Comparison of ENCODE assay signal across 18 cellular contexts in genomic region chr3:150324261-150324660, GRCh38.
DNase-seq lines count a peak whose midpoint lies in the region; ATAC-seq, FAIRE-seq and TF ChIP-seq lines count a peak whose summit lies in the region.
"Had no signal": no experiment of that assay in that cellular context is flagged by ENCODE, and none has a peak within 500 bp of the region (broad histone marks: within the 10 kb centered on the region; RNA-seq: fewer than 3 reads in every experiment).

No MANE protein-coding gene starts in this region.

- H3K4ac ChIP-seq in IMR-90 (ENCODE audit: low read depth, low read length) (no peak overlapping the region), H1 (replicated peaks; ENCODE audit: insufficient read length, low read depth, low read length) (no peak overlapping the region)

- H3K27ac ChIP-seq in IMR-90 (ENCODE audit: insufficient read depth, low read length): no peak overlapping the region
- H3K27ac ChIP-seq in H1 (ENCODE audit: low read depth, low read length): no peak overlapping the region
- H3K27ac ChIP-seq in neural progenitor cell: no peak overlapping the region
- peak overlapping the region; percentile 69 for H3K27ac ChIP-seq in smooth muscle cell (ENCODE audit: low read depth)
- H3K27ac ChIP-seq in RWPE1: no peak overlapping the region
- H3K27ac ChIP-seq: BLaER1, HL-60 had no signal

- H2BK15ac ChIP-seq in IMR-90 (ENCODE audit: low read depth, low read length) (peak overlapping the region; percentile 21; the same call in 1 of the 3 replicates), H1 (ENCODE audit: low read length) (no peak overlapping the region)

- no peaks in the 10 kb centered on the region for H3K36me3 Mint-ChIP-seq in neural progenitor cell
- H3K36me3 Mint-ChIP-seq: CD14-positive monocyte; CD8-positive, alpha-beta T cell had no signal

- no peak for TF ChIP-seq RAD21 in IMR-90 (IDR thresholded peaks at IDR 0.05; ENCODE audit: low read length)
- no peak for TF ChIP-seq RAD21 in H1 (IDR thresholded peaks at IDR 0.05 in 1 of 2, conservative IDR thresholded peaks at IDR 0.05 in 1 of 2; ENCODE audit: low read depth in 2 of 2, low read length in 2 of 2)

- no peak overlapping the region for H3K4me3 Mint-ChIP-seq in neural progenitor cell
- H3K4me3 Mint-ChIP-seq: CD14-positive monocyte; CD8-positive, alpha-beta T cell; IgD-negative memory B cell had no signal

- no peak for TF ChIP-seq CTCF in IMR-90 (conservative IDR thresholded peaks at IDR 0.05; ENCODE audit: low read depth, low read length)
- TF ChIP-seq CTCF in H1 (IDR thresholded peaks at IDR 0.05; ENCODE audit: control extremely low read depth in 1 of 3, insufficient read depth in 1 of 3, low read depth in 1 of 3, low read length in 3 of 3): no peak
- no peak for TF ChIP-seq CTCF in neural progenitor cell (IDR thresholded peaks at IDR 0.05)
- no peak for TF ChIP-seq CTCF in smooth muscle cell (IDR thresholded peaks at IDR 0.05; ENCODE audit: borderline replicate concordance, insufficient read depth, poor library complexity, severe bottlenecking)
- no peak for TF ChIP-seq CTCF in RWPE1 (conservative IDR thresholded peaks at IDR 0.05; ENCODE audit: low read depth)

- H3K9me3 Mint-ChIP-seq in neural progenitor cell: peaks cover 2% of the 10 kb centered on the region
- H3K9me3 Mint-ChIP-seq: CD8-positive, alpha-beta T cell had no signal

- H3K56ac ChIP-seq in IMR-90 (ENCODE audit: extremely low read depth, insufficient read depth, low read length) (no peak overlapping the region), H1 (replicated peaks; ENCODE audit: insufficient read length, low read depth, low read length) (no peak overlapping the region)

- DNase-seq in IMR-90: no peak
- DNase-seq in H1 (ENCODE audit: low read depth in 1 of 2, low spot score in 2 of 2): no peak
- DNase-seq in neural progenitor cell (ENCODE audit: low spot score): no peak
- DNase-seq in smooth muscle cell (lab: John Stamatoyannopoulos, UW; ENCODE audit: unreplicated experiment): no peak
- DNase-seq in T-helper 2 cell: no peak
- no peak for DNase-seq in retina
- no peak for DNase-seq in RWPE1 (ENCODE audit: low spot score)
- DNase-seq: 8988T; Calu3; CD8-positive, alpha-beta T cell; GF-D8; HCEC 1CT had no signal

- no peak overlapping the region for H4K8ac ChIP-seq in IMR-90 (ENCODE audit: low read depth in 2 of 2, low read length in 2 of 2)
- H4K8ac ChIP-seq in H1 (ENCODE audit: extremely low read depth, insufficient read depth, low read length): no peak overlapping the region

- H2AK9ac ChIP-seq in IMR-90 (replicated peaks; ENCODE audit: low read depth, low read length, poor library complexity): no peak overlapping the region

- WGBS in IMR-90 (ENCODE audit: extremely low coverage in 2 of 2, insufficient read length in 1 of 2), 2 experiments: 100% methylated on average over 1 of the region's 3 CpGs; no CpG with 5 or more reads in 1 of the 2 experiments
- 98% methylated on average over 3 of the region's 3 CpGs; no CpG with 5 or more reads in 1 of the 2 experiments for WGBS in H1 (ENCODE audit: extremely low coverage in 1 of 2, insufficient coverage in 1 of 2, insufficient read length in 1 of 2, insufficient replicate concordance in 2 of 2, low coverage in 1 of 2, low lambda C conversion rate in 2 of 2, missing lambda C conversion rate in 1 of 2), 2 experiments
- WGBS in smooth muscle cell (ENCODE audit: low lambda C conversion rate): 83% methylated on average over 3 of the region's 3 CpGs

- H2BK120ac ChIP-seq in IMR-90 (ENCODE audit: low read depth, low read length) (no peak overlapping the region), H1 (replicated peaks; ENCODE audit: low read depth, low read length) (no peak overlapping the region)

- no peak overlapping the region for H3K9ac ChIP-seq in IMR-90 (ENCODE audit: low read depth, low read length)
- H3K9ac ChIP-seq in H1 (replicated peaks in 1 of 4; ENCODE audit: extremely low read depth in 1 of 4, low read depth in 3 of 4, low read length in 3 of 4): no peak overlapping the region
- H3K9ac ChIP-seq in neural progenitor cell: no peak overlapping the region
- H3K9ac ChIP-seq in smooth muscle cell (ENCODE audit: low read depth): no peak overlapping the region
- H3K9ac ChIP-seq: BLaER1 had no signal

- peak overlapping the region; percentile 59; the same call in 1 of the 2 replicates for H2BK20ac ChIP-seq in IMR-90 (ENCODE audit: low read depth, low read length)
- no peak overlapping the region for H2BK20ac ChIP-seq in H1 (ENCODE audit: low read length)

- in situ Hi-C loops in IMR-90 (cut with MboI; ENCODE audit: low sequenced_read_pairs): no loop called here

- no TSS peak for BruUV-seq in IMR-90 (replicated peaks; lab: Mats Ljungman, UMichigan)

- H3K36me3 ChIP-seq in IMR-90 (ENCODE audit: control insufficient read depth, insufficient read depth, low read length): no peaks in the 10 kb centered on the region
- no peaks in the 10 kb centered on the region for H3K36me3 ChIP-seq in H1 (ENCODE audit: control insufficient read depth in 2 of 4, insufficient read depth in 4 of 4, low read length in 3 of 4)
- no peaks in the 10 kb centered on the region for H3K36me3 ChIP-seq in neural progenitor cell
- H3K36me3 ChIP-seq in smooth muscle cell (ENCODE audit: low read depth): no peaks in the 10 kb centered on the region
- H3K36me3 ChIP-seq: BLaER1 had no signal

- peaks cover 8% of the 10 kb centered on the region for H3K4me1 Mint-ChIP-seq in neural progenitor cell
- H3K4me1 Mint-ChIP-seq: CD14-positive monocyte had no signal

- H3K79me1 ChIP-seq in IMR-90 (ENCODE audit: low read depth in 1 of 2, low read length in 2 of 2): no peaks in the 10 kb centered on the region
- H3K79me1 ChIP-seq in H1 (ENCODE audit: low read depth, low read length): no peaks in the 10 kb centered on the region

- peaks cover 2% of the 10 kb centered on the region for H3K27me3 Mint-ChIP-seq in neural progenitor cell (ENCODE audit: insufficient read depth, low read depth)

- no peak for TF ChIP-seq POLR2A in IMR-90 (IDR thresholded peaks at IDR 0.05; ENCODE audit: low read depth, low read length)
- no peak for TF ChIP-seq POLR2A in H1 (IDR thresholded peaks at IDR 0.05; ENCODE audit: control extremely low read depth in 1 of 2, low read depth in 2 of 2, low read length in 2 of 2)

- H4K5ac ChIP-seq in IMR-90 (ENCODE audit: low read depth, low read length) (no peak overlapping the region), H1 (ENCODE audit: insufficient read length, low read depth, low read length) (no peak overlapping the region)

- dilution Hi-C loops in IMR-90 (cut with HindIII; ENCODE audit: low sequenced_read_pairs, unreplicated experiment): no loop called here

- H4K20me1 ChIP-seq in IMR-90 (ENCODE audit: insufficient read depth, low read length): no peaks in the 10 kb centered on the region
- H4K20me1 ChIP-seq in H1 (replicated peaks in 1 of 2; ENCODE audit: control insufficient read depth in 1 of 2, insufficient read depth in 2 of 2, low read length in 2 of 2): no peaks in the 10 kb centered on the region
- H4K20me1 ChIP-seq in neural progenitor cell (ENCODE audit: low read depth): no peaks in the 10 kb centered on the region
- no peaks in the 10 kb centered on the region for H4K20me1 ChIP-seq in smooth muscle cell (ENCODE audit: low read depth)
- H4K20me1 ChIP-seq: BLaER1 had no signal

- H3K9me3 ChIP-seq in IMR-90 (ENCODE audit: control insufficient read depth, insufficient read depth, low read length) (no peaks in the 10 kb centered on the region), H1 (ENCODE audit: insufficient read depth in 2 of 2, low read depth in 1 of 2, low read length in 1 of 2) (no peaks in the 10 kb centered on the region), neural progenitor cell (ENCODE audit: low read depth) (no peaks in the 10 kb centered on the region), smooth muscle cell (replicated peaks; ENCODE audit: low read depth) (no peaks in the 10 kb centered on the region)
- H3K9me3 ChIP-seq: BLaER1 had no signal

- H3K4me2 ChIP-seq in IMR-90 (ENCODE audit: low read depth, low read length) (no peak overlapping the region), H1 (ENCODE audit: insufficient read depth in 1 of 2, low read depth in 2 of 2, low read length in 2 of 2) (no peak overlapping the region), neural progenitor cell (no peak overlapping the region), smooth muscle cell (no peak overlapping the region)
- H3K4me2 ChIP-seq: BLaER1 had no signal

- POLR2A ChIA-PET in IMR-90 (lab: Charles Lee; ENCODE audit: unreplicated experiment): no interaction called here
- POLR2A ChIA-PET in H1 (lab: Charles Lee; ENCODE audit: partially characterized antibody): no interaction called here
- POLR2A ChIA-PET in RWPE1 (lab: Yijun Ruan, JAX; ENCODE audit: low non-redundant PET): interaction anchor here (0.5 kb wide), 1 partner anchor 10 kb away, joined by 3 read pairs; no protein-coding TSS in a partner anchor

- H3K14ac ChIP-seq in IMR-90 (replicated peaks; ENCODE audit: low read depth, low read length) (no peak overlapping the region), H1 (ENCODE audit: insufficient read length) (no peak overlapping the region)

- H2AFZ ChIP-seq in IMR-90 (replicated peaks; ENCODE audit: low read length, poor library complexity) (no peak overlapping the region), H1 (ENCODE audit: low read length) (peak overlapping the region; percentile 90; the same call in 1 of the 2 replicates), neural progenitor cell (replicated peaks) (peak overlapping the region; percentile 80), smooth muscle cell (ENCODE audit: low read depth) (no peak overlapping the region)

- peaks cover 12% of the 10 kb centered on the region for H3K4me1 ChIP-seq in IMR-90 (ENCODE audit: control insufficient read depth, insufficient read depth, low read length)
- H3K4me1 ChIP-seq in H1 (replicated peaks in 1 of 4; ENCODE audit: control insufficient read depth in 3 of 4, insufficient read depth in 4 of 4, low read length in 3 of 4): no peaks in the 10 kb centered on the region
- H3K4me1 ChIP-seq in neural progenitor cell: no peaks in the 10 kb centered on the region
- H3K4me1 ChIP-seq in smooth muscle cell (ENCODE audit: low read depth): peaks cover 7% of the 10 kb centered on the region
- H3K4me1 ChIP-seq: BLaER1 had no signal

- H2AK5ac ChIP-seq in IMR-90 (ENCODE audit: low read depth, low read length) (no peak overlapping the region), H1 (ENCODE audit: low read depth, low read length) (no peak overlapping the region)

- H2BK5ac ChIP-seq in IMR-90 (ENCODE audit: low read depth, low read length, poor library complexity, severe bottlenecking): no peak overlapping the region
- no peak overlapping the region for H2BK5ac ChIP-seq in H1 (ENCODE audit: low read depth, low read length)

- H2BK12ac ChIP-seq in H1 (ENCODE audit: low read depth, low read length): no peak overlapping the region

- no peak for FAIRE-seq in H1 (lab: Jason Lieb, UNC)
- FAIRE-seq: HTR-8/SVneo had no signal

- H3K79me2 ChIP-seq in H1 (ENCODE audit: control insufficient read depth in 1 of 2, insufficient read depth in 2 of 2, low read length in 2 of 2): no peaks in the 10 kb centered on the region
- H3K79me2 ChIP-seq in neural progenitor cell (ENCODE audit: low read depth): no peaks in the 10 kb centered on the region
- no peaks in the 10 kb centered on the region for H3K79me2 ChIP-seq in smooth muscle cell (ENCODE audit: low read depth)

- H3K18ac ChIP-seq in IMR-90 (ENCODE audit: low read depth, low read length) (no peak overlapping the region), H1 (ENCODE audit: extremely low read depth, low read length) (no peak overlapping the region)

- peaks cover 5% of the 10 kb centered on the region; the same call in 1 of the 2 replicates for H3K9me1 ChIP-seq in IMR-90 (ENCODE audit: insufficient read depth, low read length)

- H3K23me2 ChIP-seq in H1 (ENCODE audit: low read depth, low read length): no peaks in the 10 kb centered on the region

- H3K27me3 ChIP-seq in IMR-90 (ENCODE audit: control insufficient read depth, insufficient read depth, low read length) (no peaks in the 10 kb centered on the region), H1 (replicated peaks in 1 of 4; ENCODE audit: control insufficient read depth in 3 of 4, extremely low read depth in 1 of 4, insufficient read depth in 3 of 4, low read length in 3 of 4) (no peaks in the 10 kb centered on the region), neural progenitor cell (no peaks in the 10 kb centered on the region), smooth muscle cell (ENCODE audit: low read depth) (no peaks in the 10 kb centered on the region)
- H3K27me3 ChIP-seq: BLaER1 had no signal

- ATAC-seq in IMR-90 (ENCODE audit: low read depth): no peak
- no peak for ATAC-seq in GM21381 (IDR thresholded peaks at IDR 0.05; ENCODE audit: unreplicated experiment)
- ATAC-seq: CD8-positive, alpha-beta T cell had no signal

- no peak overlapping the region for H3K27ac Mint-ChIP-seq in neural progenitor cell
- H3K27ac Mint-ChIP-seq: CD14-positive monocyte; CD8-positive, alpha-beta T cell; IgD-negative memory B cell had no signal

- H3F3A ChIP-seq in neural progenitor cell (ENCODE audit: low read depth): no peaks in the 10 kb centered on the region
- peaks cover 4% of the 10 kb centered on the region for H3F3A ChIP-seq in smooth muscle cell (ENCODE audit: low read depth)

- CTCF ChIA-PET in IMR-90 (lab: Yijun Ruan, JAX): no interaction called here
- CTCF ChIA-PET in H1 (lab: Charles Lee; ENCODE audit: partially characterized antibody): interaction anchor here (0.9 to 2.5 kb wide), 7 partner anchors 9 to 463 kb away, joined by 3 to 10 read pairs (median 3); no protein-coding TSS in a partner anchor
- CTCF ChIA-PET in RWPE1 (lab: Yijun Ruan, JAX): no interaction called here

- H4K91ac ChIP-seq in IMR-90 (ENCODE audit: insufficient read depth, low read depth, low read length): no peak overlapping the region
- H4K91ac ChIP-seq in H1 (replicated peaks; ENCODE audit: insufficient read length, low read length): no peak overlapping the region

- TF ChIP-seq EP300 in H1 (IDR thresholded peaks at IDR 0.05; ENCODE audit: borderline replicate concordance in 1 of 2, low read depth in 2 of 2, low read length in 2 of 2): no peak

- H3K4me3 ChIP-seq in IMR-90 (ENCODE audit: insufficient read depth, low read depth, low read length): no peak overlapping the region
- H3K4me3 ChIP-seq in H1 (ENCODE audit: extremely low read depth in 1 of 4, insufficient read depth in 2 of 4, low read depth in 3 of 4, low read length in 4 of 4): no peak overlapping the region
- no peak overlapping the region for H3K4me3 ChIP-seq in neural progenitor cell
- H3K4me3 ChIP-seq in smooth muscle cell: no peak overlapping the region
- H3K4me3 ChIP-seq: BLaER1 had no signal

- H3K23ac ChIP-seq in IMR-90 (ENCODE audit: low read depth, low read length): no peak overlapping the region
- no peak overlapping the region for H3K23ac ChIP-seq in H1 (ENCODE audit: insufficient read length)

- intact Hi-C loops in IMR-90 (cut with micrococcal nuclease): no loop called here

Comparison
In these comparisons a context has a peak if more than half of its experiments do, and no peak if none do; other contexts are left out.
1. H2AFZ ChIP-seq: peak in H1 (single experiment) and neural progenitor cell (single experiment); none in IMR-90 (single experiment) and smooth muscle cell (single experiment).